In genomic region chr6:157772820-157773219, GRCh38 we compare ENCODE assay signal across 1 cellular context.
A peak's percentile ranks its signal among the peaks of the same experiment; 100 is the strongest.
TF ChIP-seq lines count a peak whose summit lies in the region.

No MANE protein-coding gene starts in this region.

TF ChIP-seq in HepG2, 621 proteins besides CTCF, POLR2A, EP300 and RAD21 (continued from another document):
- TF ChIP-seq, protein P1, sequence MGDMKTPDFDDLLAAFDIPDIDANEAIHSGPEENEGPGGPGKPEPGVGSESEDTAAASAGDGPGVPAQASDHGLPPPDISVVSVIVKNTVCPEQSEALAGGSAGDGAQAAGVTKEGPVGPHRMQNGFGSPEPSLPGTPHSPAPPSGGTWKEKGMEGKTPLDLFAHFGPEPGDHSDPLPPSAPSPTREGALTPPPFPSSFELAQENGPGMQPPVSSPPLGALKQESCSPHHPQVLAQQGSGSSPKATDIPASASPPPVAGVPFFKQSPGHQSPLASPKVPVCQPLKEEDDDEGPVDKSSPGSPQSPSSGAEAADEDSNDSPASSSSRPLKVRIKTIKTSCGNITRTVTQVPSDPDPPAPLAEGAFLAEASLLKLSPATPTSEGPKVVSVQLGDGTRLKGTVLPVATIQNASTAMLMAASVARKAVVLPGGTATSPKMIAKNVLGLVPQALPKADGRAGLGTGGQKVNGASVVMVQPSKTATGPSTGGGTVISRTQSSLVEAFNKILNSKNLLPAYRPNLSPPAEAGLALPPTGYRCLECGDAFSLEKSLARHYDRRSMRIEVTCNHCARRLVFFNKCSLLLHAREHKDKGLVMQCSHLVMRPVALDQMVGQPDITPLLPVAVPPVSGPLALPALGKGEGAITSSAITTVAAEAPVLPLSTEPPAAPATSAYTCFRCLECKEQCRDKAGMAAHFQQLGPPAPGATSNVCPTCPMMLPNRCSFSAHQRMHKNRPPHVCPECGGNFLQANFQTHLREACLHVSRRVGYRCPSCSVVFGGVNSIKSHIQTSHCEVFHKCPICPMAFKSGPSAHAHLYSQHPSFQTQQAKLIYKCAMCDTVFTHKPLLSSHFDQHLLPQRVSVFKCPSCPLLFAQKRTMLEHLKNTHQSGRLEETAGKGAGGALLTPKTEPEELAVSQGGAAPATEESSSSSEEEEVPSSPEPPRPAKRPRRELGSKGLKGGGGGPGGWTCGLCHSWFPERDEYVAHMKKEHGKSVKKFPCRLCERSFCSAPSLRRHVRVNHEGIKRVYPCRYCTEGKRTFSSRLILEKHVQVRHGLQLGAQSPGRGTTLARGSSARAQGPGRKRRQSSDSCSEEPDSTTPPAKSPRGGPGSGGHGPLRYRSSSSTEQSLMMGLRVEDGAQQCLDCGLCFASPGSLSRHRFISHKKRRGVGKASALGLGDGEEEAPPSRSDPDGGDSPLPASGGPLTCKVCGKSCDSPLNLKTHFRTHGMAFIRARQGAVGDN (CRISPR knock-in tag; IDR thresholded peaks at IDR 0.05): no peak
- TF ChIP-seq NFYB (CRISPR knock-in tag; IDR thresholded peaks at IDR 0.05) (no peak), IRF1 (CRISPR knock-in tag; IDR thresholded peaks at IDR 0.05; ENCODE audit: low read depth) (no peak), CENPX (CRISPR knock-in tag; IDR thresholded peaks at IDR 0.05) (no peak), ZSCAN20 (CRISPR knock-in tag; IDR thresholded peaks at IDR 0.05; ENCODE audit: borderline replicate concordance) (no peak), ZNF644 (CRISPR knock-in tag; IDR thresholded peaks at IDR 0.05; ENCODE audit: low read depth) (no peak), KDM5B (CRISPR knock-in tag; IDR thresholded peaks at IDR 0.05; ENCODE audit: borderline replicate concordance) (no peak), SMAD1 (CRISPR knock-in tag; IDR thresholded peaks at IDR 0.05; ENCODE audit: borderline replicate concordance, low read depth) (no peak), MAFF (IDR thresholded peaks at IDR 0.05; ENCODE audit: low read depth, low read length) (peak; percentile 88), HOXA3 (CRISPR knock-in tag; IDR thresholded peaks at IDR 0.05) (no peak), MIER2 (CRISPR knock-in tag; IDR thresholded peaks at IDR 0.05) (no peak), NFATC3 (CRISPR knock-in tag; IDR thresholded peaks at IDR 0.05) (no peak), ZNF292 (CRISPR knock-in tag; IDR thresholded peaks at IDR 0.05; ENCODE audit: borderline replicate concordance, low read depth) (peak; percentile 3; the same call in 1 of the 2 replicates), SP1 (IDR thresholded peaks at IDR 0.05) (no peak), SP1 (CRISPR knock-in tag; IDR thresholded peaks at IDR 0.05) (no peak), ZFP41 (CRISPR knock-in tag; IDR thresholded peaks at IDR 0.05; ENCODE audit: borderline replicate concordance) (no peak), MAFK (conservative IDR thresholded peaks at IDR 0.05 in 1 of 2, IDR thresholded peaks at IDR 0.05 in 1 of 2; ENCODE audit: low read length in 2 of 2) (peak; percentile 79 to 87), FOXO4 (CRISPR knock-in tag; conservative IDR thresholded peaks at IDR 0.05) (no peak), ATF7 (IDR thresholded peaks at IDR 0.05) (peak; percentile 58), ATF7 (CRISPR knock-in tag; IDR thresholded peaks at IDR 0.05) (no peak)
- TF ChIP-seq, protein P2, sequence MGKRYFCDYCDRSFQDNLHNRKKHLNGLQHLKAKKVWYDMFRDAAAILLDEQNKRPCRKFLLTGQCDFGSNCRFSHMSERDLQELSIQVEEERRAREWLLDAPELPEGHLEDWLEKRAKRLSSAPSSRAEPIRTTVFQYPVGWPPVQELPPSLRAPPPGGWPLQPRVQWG (CRISPR knock-in tag; IDR thresholded peaks at IDR 0.05; ENCODE audit: borderline replicate concordance, low read depth): no peak
- TF ChIP-seq, protein P3, sequence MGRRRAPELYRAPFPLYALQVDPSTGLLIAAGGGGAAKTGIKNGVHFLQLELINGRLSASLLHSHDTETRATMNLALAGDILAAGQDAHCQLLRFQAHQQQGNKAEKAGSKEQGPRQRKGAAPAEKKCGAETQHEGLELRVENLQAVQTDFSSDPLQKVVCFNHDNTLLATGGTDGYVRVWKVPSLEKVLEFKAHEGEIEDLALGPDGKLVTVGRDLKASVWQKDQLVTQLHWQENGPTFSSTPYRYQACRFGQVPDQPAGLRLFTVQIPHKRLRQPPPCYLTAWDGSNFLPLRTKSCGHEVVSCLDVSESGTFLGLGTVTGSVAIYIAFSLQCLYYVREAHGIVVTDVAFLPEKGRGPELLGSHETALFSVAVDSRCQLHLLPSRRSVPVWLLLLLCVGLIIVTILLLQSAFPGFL (CRISPR knock-in tag; IDR thresholded peaks at IDR 0.05): no peak
- TF ChIP-seq, protein P4, sequence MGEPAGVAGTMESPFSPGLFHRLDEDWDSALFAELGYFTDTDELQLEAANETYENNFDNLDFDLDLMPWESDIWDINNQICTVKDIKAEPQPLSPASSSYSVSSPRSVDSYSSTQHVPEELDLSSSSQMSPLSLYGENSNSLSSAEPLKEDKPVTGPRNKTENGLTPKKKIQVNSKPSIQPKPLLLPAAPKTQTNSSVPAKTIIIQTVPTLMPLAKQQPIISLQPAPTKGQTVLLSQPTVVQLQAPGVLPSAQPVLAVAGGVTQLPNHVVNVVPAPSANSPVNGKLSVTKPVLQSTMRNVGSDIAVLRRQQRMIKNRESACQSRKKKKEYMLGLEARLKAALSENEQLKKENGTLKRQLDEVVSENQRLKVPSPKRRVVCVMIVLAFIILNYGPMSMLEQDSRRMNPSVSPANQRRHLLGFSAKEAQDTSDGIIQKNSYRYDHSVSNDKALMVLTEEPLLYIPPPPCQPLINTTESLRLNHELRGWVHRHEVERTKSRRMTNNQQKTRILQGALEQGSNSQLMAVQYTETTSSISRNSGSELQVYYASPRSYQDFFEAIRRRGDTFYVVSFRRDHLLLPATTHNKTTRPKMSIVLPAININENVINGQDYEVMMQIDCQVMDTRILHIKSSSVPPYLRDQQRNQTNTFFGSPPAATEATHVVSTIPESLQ (CRISPR knock-in tag; conservative IDR thresholded peaks at IDR 0.05): no peak
- TF ChIP-seq, protein P5, sequence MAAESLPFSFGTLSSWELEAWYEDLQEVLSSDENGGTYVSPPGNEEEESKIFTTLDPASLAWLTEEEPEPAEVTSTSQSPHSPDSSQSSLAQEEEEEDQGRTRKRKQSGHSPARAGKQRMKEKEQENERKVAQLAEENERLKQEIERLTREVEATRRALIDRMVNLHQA (CRISPR knock-in tag; IDR thresholded peaks at IDR 0.05): no peak
- TF ChIP-seq, protein P6, sequence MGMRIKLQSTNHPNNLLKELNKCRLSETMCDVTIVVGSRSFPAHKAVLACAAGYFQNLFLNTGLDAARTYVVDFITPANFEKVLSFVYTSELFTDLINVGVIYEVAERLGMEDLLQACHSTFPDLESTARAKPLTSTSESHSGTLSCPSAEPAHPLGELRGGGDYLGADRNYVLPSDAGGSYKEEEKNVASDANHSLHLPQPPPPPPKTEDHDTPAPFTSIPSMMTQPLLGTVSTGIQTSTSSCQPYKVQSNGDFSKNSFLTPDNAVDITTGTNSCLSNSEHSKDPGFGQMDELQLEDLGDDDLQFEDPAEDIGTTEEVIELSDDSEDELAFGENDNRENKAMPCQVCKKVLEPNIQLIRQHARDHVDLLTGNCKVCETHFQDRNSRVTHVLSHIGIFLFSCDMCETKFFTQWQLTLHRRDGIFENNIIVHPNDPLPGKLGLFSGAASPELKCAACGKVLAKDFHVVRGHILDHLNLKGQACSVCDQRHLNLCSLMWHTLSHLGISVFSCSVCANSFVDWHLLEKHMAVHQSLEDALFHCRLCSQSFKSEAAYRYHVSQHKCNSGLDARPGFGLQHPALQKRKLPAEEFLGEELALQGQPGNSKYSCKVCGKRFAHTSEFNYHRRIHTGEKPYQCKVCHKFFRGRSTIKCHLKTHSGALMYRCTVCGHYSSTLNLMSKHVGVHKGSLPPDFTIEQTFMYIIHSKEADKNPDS (CRISPR knock-in tag; IDR thresholded peaks at IDR 0.05): no peak
- TF ChIP-seq, protein P7, sequence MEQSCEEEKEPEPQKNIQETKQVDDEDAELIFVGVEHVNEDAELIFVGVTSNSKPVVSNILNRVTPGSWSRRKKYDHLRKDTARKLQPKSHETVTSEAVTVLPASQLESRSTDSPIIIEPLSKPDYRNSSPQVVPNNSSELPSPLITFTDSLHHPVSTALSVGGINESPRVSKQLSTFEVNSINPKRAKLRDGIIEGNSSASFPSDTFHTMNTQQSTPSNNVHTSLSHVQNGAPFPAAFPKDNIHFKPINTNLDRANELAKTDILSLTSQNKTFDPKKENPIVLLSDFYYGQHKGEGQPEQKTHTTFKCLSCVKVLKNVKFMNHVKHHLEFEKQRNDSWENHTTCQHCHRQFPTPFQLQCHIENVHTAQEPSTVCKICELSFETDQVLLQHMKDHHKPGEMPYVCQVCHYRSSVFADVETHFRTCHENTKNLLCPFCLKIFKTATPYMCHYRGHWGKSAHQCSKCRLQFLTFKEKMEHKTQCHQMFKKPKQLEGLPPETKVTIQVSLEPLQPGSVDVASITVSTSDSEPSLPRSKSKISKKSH (CRISPR knock-in tag; IDR thresholded peaks at IDR 0.05; ENCODE audit: borderline replicate concordance): no peak
